Comparison of ENCODE assay signal across 31 cellular contexts in genomic region chr18:50989711-50990110, GRCh38.
"Had no signal": no experiment of that assay in that cellular context is flagged by ENCODE, and none has a peak within 500 bp of the region (broad histone marks: within the 10 kb centered on the region; RNA-seq: fewer than 3 reads in every experiment).

No MANE protein-coding gene starts in this region.

- H3K27me3 ChIP-seq: body of pancreas, brain microvascular endothelial cell, breast epithelium had no signal

- DNase-seq: activated B cell treated with CpG ODN at 0.5 μM for 24 hours; activated CD4-positive, alpha-beta memory T cell treated with anti-CD3 and anti-CD28 coated beads for 36 hours; activated CD4-positive, alpha-beta T cell treated with anti-CD3 and anti-CD28 coated beads for 4 hours; activated CD4-positive, alpha-beta T cell treated with anti-CD3 and anti-CD28 coated beads, Interleukin-2, amount 10 ng/mL, durations not matched to agents 24 days and 14 days; activated CD4-positive, alpha-beta T cell treated with anti-CD3 and anti-CD28 coated beads, Interleukin-2, amount 50 U/mL, for 1 hour; activated CD4-positive, alpha-beta T cell treated with anti-CD3 and anti-CD28 coated beads, Interleukin-2, amount 50 U/mL, for 4 hours; activated CD4-positive, CD25-positive, alpha-beta regulatory T cell treated with anti-CD3 and anti-CD28 coated beads, Interleukin-2, amount 50 U/mL, for 72 hours; activated CD8-positive, alpha-beta memory T cell treated with anti-CD3 and anti-CD28 coated beads, Interleukin-2, amount 50 U/mL, for 4 hours; activated CD8-positive, alpha-beta T cell treated with anti-CD3 and anti-CD28 coated beads for 36 hours; activated gamma-delta T cell; activated naive CD4-positive, alpha-beta T cell treated with anti-CD3 and anti-CD28 coated beads, Interleukin-2, amount 10 ng/mL, durations not matched to agents 7 days and 5 days; activated naive CD4-positive, alpha-beta T cell treated with Interleukin-2 at 50 U/mL for 16 hours; activated naive CD8-positive, alpha-beta T cell treated with anti-CD3 and anti-CD28 coated beads, Interleukin-2, amount 10 ng/mL, durations not matched to agents 7 days and 5 days; activated naive CD8-positive, alpha-beta T cell treated with anti-CD3 and anti-CD28 coated beads, Interleukin-2, amount 50 U/mL, for 24 hours; activated T-cell treated with anti-CD3 and anti-CD28 coated beads for 4 hours; activated T-cell treated with anti-CD3 and anti-CD28 coated beads, Interleukin-2, amount 50 U/mL, for 1 hour; activated T-cell treated with anti-CD3 and anti-CD28 coated beads, Interleukin-2, amount 50 U/mL, for 4 hours; activated T-cell treated with anti-CD3 and anti-CD28 coated beads, Interleukin-2, amount 50 U/mL, for 72 hours; aorta; body of pancreas; brain microvascular endothelial cell; central memory CD4-positive, alpha-beta T cell; SW 1271; T-helper 1 cell; T-helper 2 cell; T-helper 9 cell had no signal

- H3K36me3 ChIP-seq: brain microvascular endothelial cell, breast epithelium had no signal

- FAIRE-seq: astrocyte, TTC549 had no signal

- H3K4me3 ChIP-seq: body of pancreas, breast epithelium had no signal

- ATAC-seq: activated CD8-positive, alpha-beta T cell treated with anti-CD3 and anti-CD28 coated beads for 36 hours; activated naive CD8-positive, alpha-beta T cell treated with anti-CD3 and anti-CD28 coated beads, Interleukin-2, amount 50 U/mL, for 24 hours; activated T-cell treated with anti-CD3 and anti-CD28 coated beads, Interleukin-2, amount 50 U/mL, for 4 hours; activated T-cell treated with anti-CD3 and anti-CD28 coated beads, Interleukin-2, amount 50 U/mL, for 72 hours; activated T-helper 17 cell treated with anti-CD3 and anti-CD28 coated beads, Interleukin-2, amount 50 U/mL, for 72 hours; body of pancreas had no signal

- H3K9me3 ChIP-seq: body of pancreas, breast epithelium had no signal

- H3K27ac ChIP-seq: body of pancreas, brain microvascular endothelial cell, breast epithelium, VCaP had no signal

- H3K4me1 ChIP-seq: breast epithelium had no signal
